19 cellular contexts compared by ENCODE assay signal in genomic region chr20:44431502-44432234, GRCh38. TPM values are rescaled to one million over a fixed set of nuclear protein-coding genes. Genes with fewer than 3 reads are reported as not detected.
DNase-seq lines count a peak whose midpoint lies in the region; ATAC-seq and TF ChIP-seq lines count a peak whose summit lies in the region.
"Had no signal": no experiment of that assay in that cellular context is flagged by ENCODE, and none has a peak within 500 bp of the region (broad histone marks: within the 10 kb centered on the region; RNA-seq: fewer than 3 reads in every experiment).

No MANE protein-coding gene starts in this region.

- H3K4me2 ChIP-seq in HCT116 (ENCODE audit: low read length), result no peak overlapping the region

- RAD21 ChIA-PET in HCT116 (lab: Charles Lee; ENCODE audit: low non-redundant PET in 1 of 2, low total read pairs in 2 of 2, uncharacterized antibody in 2 of 2, unreplicated experiment in 2 of 2), result no interaction called here

- TF ChIP-seq POLR2A in HCT116 (IDR thresholded peaks at IDR 0.05; ENCODE audit: borderline replicate concordance, extremely low read depth, insufficient read depth, insufficient read length) (no peak), right lobe of liver (IDR thresholded peaks at IDR 0.05) (no peak)

- BruUV-seq in HCT116 (replicated peaks; lab: Mats Ljungman, UMichigan), result no TSS peak

- H3K79me2 ChIP-seq in HCT116 (ENCODE audit: insufficient read depth, low read length), result no peaks in the 10 kb centered on the region

- H3K4me3 ChIP-seq in HCT116 (replicated peaks in 1 of 2; ENCODE audit: low read depth in 1 of 2, low read length in 2 of 2) (no peak overlapping the region), brain microvascular endothelial cell (ENCODE audit: low read depth, low read length) (no peak overlapping the region), right lobe of liver (no peak overlapping the region)
- H3K4me3 ChIP-seq: body of pancreas, esophagus muscularis mucosa, uterus had no signal

- H4K20me1 ChIP-seq in HCT116 (ENCODE audit: insufficient read depth), result no peaks in the 10 kb centered on the region

- peak in 2 of 3 experiments; percentile 13 to 25; a peak in 1 of 6 replicates for TF ChIP-seq CTCF in HCT116 (IDR thresholded peaks at IDR 0.05 in 2 of 3, conservative IDR thresholded peaks at IDR 0.05 in 1 of 3; ENCODE audit: borderline replicate concordance in 1 of 3, insufficient read depth in 1 of 3, low read depth in 2 of 3, low read length in 2 of 3)
- peak; percentile 16 for TF ChIP-seq CTCF in brain microvascular endothelial cell (IDR thresholded peaks at IDR 0.05; ENCODE audit: low read depth, low read length, missing control alignments)
- TF ChIP-seq CTCF in right lobe of liver (IDR thresholded peaks at IDR 0.05), result peak in 1 of 4 donors; percentile 14

- DNase-seq in HCT116 (ENCODE audit: low read depth, low spot score), result no peak
- DNase-seq in brain microvascular endothelial cell, result no peak
- DNase-seq in right lobe of liver, result peak in 1 of 3 donors; percentile 63
- no peak for DNase-seq in NCI-H510A treated with DMSO at 0.1 percent for 48 hours (lab: John Stamatoyannopoulos, UW)
- no peak for DNase-seq in NAMALWA (ENCODE audit: low spot score)
- DNase-seq: activated naive CD8-positive, alpha-beta T cell treated with anti-CD3 and anti-CD28 coated beads for 36 hours; body of pancreas; effector memory CD4-positive, alpha-beta T cell; left colon; NCI-H1417 treated with DMSO at 0.1 percent for 48 hours; NCI-H2107; NCI-H524 treated with DMSO at 0.1 percent for 48 hours; uterus had no signal

- in situ Hi-C loops in brain microvascular endothelial cell (cut with HindIII; ENCODE audit: low pct_ligation_motif_present, low sequenced_read_pairs), result no loop called here

- no peak overlapping the region for H2AFZ ChIP-seq in HCT116 (ENCODE audit: low read depth, low read length, poor library complexity, severe bottlenecking)

- no peak overlapping the region for H3K9ac ChIP-seq in HCT116 (ENCODE audit: low read length)

- H3K27me3 ChIP-seq in HCT116 (ENCODE audit: insufficient read depth, low read length) (no peaks in the 10 kb centered on the region), brain microvascular endothelial cell (replicated peaks) (no peaks in the 10 kb centered on the region), right lobe of liver (no peaks in the 10 kb centered on the region)
- H3K27me3 ChIP-seq: body of pancreas had no signal

- H3K36me3 ChIP-seq in HCT116 (ENCODE audit: control insufficient read depth in 1 of 2, insufficient read depth in 2 of 2, low read length in 2 of 2) (no peaks in the 10 kb centered on the region), brain microvascular endothelial cell (replicated peaks) (no peaks in the 10 kb centered on the region), right lobe of liver (peaks cover 0 to 35% (median 14%) of the 10 kb centered on the region in 4 donors)
- H3K36me3 ChIP-seq: esophagus muscularis mucosa, uterus had no signal

- no peaks in the 10 kb centered on the region for H3K9me2 ChIP-seq in HCT116 (ENCODE audit: insufficient read depth)

- POLR2A ChIA-PET in HCT116 (lab: Charles Lee), result no interaction called here

- H3K9me3 ChIP-seq in HCT116 (ENCODE audit: control insufficient read depth in 1 of 2, insufficient read depth in 1 of 2, low read depth in 1 of 2, low read length in 2 of 2) (no peaks in the 10 kb centered on the region), right lobe of liver (no peaks in the 10 kb centered on the region)
- H3K9me3 ChIP-seq: body of pancreas, esophagus muscularis mucosa, uterus had no signal

- intact Hi-C loops in HCT116 (cut with micrococcal nuclease) (no loop called here), right lobe of liver (cut with DNase I) (no loop called here)

- no peak overlapping the region for H3K27ac ChIP-seq in HCT116 (ENCODE audit: low read depth, low read length)
- H3K27ac ChIP-seq in brain microvascular endothelial cell, result no peak overlapping the region
- H3K27ac ChIP-seq in right lobe of liver, result peak overlapping the region; percentile 39 to 92 (median 80)
- H3K27ac ChIP-seq: body of pancreas, esophagus muscularis mucosa, HL-60, uterus had no signal

- CTCF ChIA-PET in HCT116 (lab: Charles Lee), result no interaction called here

- WGBS in right lobe of liver (ENCODE audit: insufficient coverage, low coverage, low lambda C conversion rate, missing lambda C conversion rate), result 23% methylated on average over 5 of the region's 11 CpGs

- no peak for TF ChIP-seq RAD21 in HCT116 (IDR thresholded peaks at IDR 0.05; ENCODE audit: low read depth)

- H3K4me1 ChIP-seq in HCT116 (ENCODE audit: control insufficient read depth in 1 of 2, insufficient read depth in 2 of 2, low read length in 2 of 2), result no peaks in the 10 kb centered on the region
- H3K4me1 ChIP-seq in right lobe of liver, result peaks cover 0 to 60% (median 20%) of the 10 kb centered on the region in 4 donors
- H3K4me1 ChIP-seq: esophagus muscularis mucosa, uterus had no signal

- ATAC-seq in HCT116, result peak; percentile 52
- peak; percentile 2 to 43 (median 23) for ATAC-seq in right lobe of liver
- no peak for ATAC-seq in HG03469 (IDR thresholded peaks at IDR 0.05; ENCODE audit: unreplicated experiment)
- no peak for ATAC-seq in GM18907 (IDR thresholded peaks at IDR 0.05; ENCODE audit: unreplicated experiment)
- ATAC-seq: body of pancreas; left colon; natural killer cell treated with Interleukin-12 subunit alpha and Interleukin-12 subunit beta and Interleukin-15 and Interleukin-18, amount 100 ng/mL, for 72 hours; SK-N-SH treated with all-trans-retinoic acid at 6 μM for 48 hours had no signal

TF ChIP-seq in HCT116, 20 proteins besides CTCF, POLR2A, EP300 and RAD21 (continues in another document):
- no peak for TF ChIP-seq SIN3A (IDR thresholded peaks at IDR 0.05; ENCODE audit: low read depth)
- TF ChIP-seq SP1 (IDR thresholded peaks at IDR 0.05; ENCODE audit: low read depth), result no peak
- no peak for TF ChIP-seq SRF (IDR thresholded peaks at IDR 0.05; ENCODE audit: low read depth)
- no peak for TF ChIP-seq CBX3 (IDR thresholded peaks at IDR 0.05; ENCODE audit: low read depth)
- no peak for TF ChIP-seq CEBPB (IDR thresholded peaks at IDR 0.05; ENCODE audit: low read depth)
- TF ChIP-seq ATF3 (IDR thresholded peaks at IDR 0.05), result no peak
- no peak for TF ChIP-seq TCF7L2 (IDR thresholded peaks at IDR 0.05; ENCODE audit: borderline replicate concordance, extremely low read depth, insufficient read depth, insufficient read length)
- TF ChIP-seq EZH2 (IDR thresholded peaks at IDR 0.05), result no peak
- no peak for TF ChIP-seq ZBTB33 (IDR thresholded peaks at IDR 0.05; ENCODE audit: extremely low read depth, insufficient replicate concordance, low read length)
- TF ChIP-seq ZNF274 (IDR thresholded peaks at IDR 0.05; ENCODE audit: low read depth, low read length), result no peak
- TF ChIP-seq MAX (IDR thresholded peaks at IDR 0.05), result no peak
- TF ChIP-seq YY1 (IDR thresholded peaks at IDR 0.05; ENCODE audit: extremely low read depth, insufficient replicate concordance, low read depth, low read length), result no peak
- TF ChIP-seq REST (IDR thresholded peaks at IDR 0.05; ENCODE audit: low read depth), result no peak
- no peak for TF ChIP-seq EZH2phosphoT487 (IDR thresholded peaks at IDR 0.05; ENCODE audit: borderline replicate concordance)

RNA-seq across cellular contexts. Expression of gene TTPAL, which starts 44.0 kb away (rescaled TPM):
- total RNA-seq in HCT116 (2021; ENCODE audit: unreplicated experiment) (20.4 TPM), right lobe of liver (100 to 1,000 TPM in 1 of 6 experiments, 10 to 100 TPM in 5; 18.0 to 102 (median 28.7) TPM)
- 6.0 and 6.2 TPM in 2 replicates for polyA plus RNA-seq in HCT116 (2012)

Comparison
In these comparisons a context has a peak if more than half of its experiments do, and no peak if none do; other contexts are left out.
1. ATAC-seq: peak in HCT116 (single experiment) and right lobe of liver (4 of 4); none in HG03469 (single experiment) and GM18907 (single experiment).
2. H3K27ac ChIP-seq: peak in right lobe of liver (3 of 3); none in HCT116 (single experiment) and brain microvascular endothelial cell (single experiment).